In genomic region chr2:42767080-42767898, GRCh38 we compare ENCODE assay signal across 22 cellular contexts. TPM values are rescaled to one million over a fixed set of nuclear protein-coding genes. Genes with fewer than 3 reads are reported as not detected.
"Had no signal": no experiment of that assay in that cellular context is flagged by ENCODE, and none has a peak within 500 bp of the region (broad histone marks: within the 10 kb centered on the region; RNA-seq: fewer than 3 reads in every experiment).

No MANE protein-coding gene starts in this region.

- FAIRE-seq: colon, endometrium, frontal cortex, kidney, TTC549 had no signal

- H3K27me3 Mint-ChIP-seq: activated naive CD8-positive, alpha-beta T cell treated with anti-CD3 and anti-CD28 coated beads for 36 hours had no signal

- H3K4me1 ChIP-seq: left ventricle myocardium inferior, parathyroid adenoma, transverse colon had no signal

- H3K9ac ChIP-seq: parathyroid adenoma had no signal

- H3K27ac Mint-ChIP-seq: activated naive CD8-positive, alpha-beta T cell treated with anti-CD3 and anti-CD28 coated beads for 36 hours; T-helper 2 cell treated with Interferon-gamma antibody and Interleukin-4, amounts not matched to agents 5 μg/mL and 100 μg/mL, for 36 hours had no signal

- H3K27ac ChIP-seq: cardiac muscle cell, left ventricle myocardium inferior, parathyroid adenoma, sigmoid colon, transverse colon had no signal

- H3K36me3 Mint-ChIP-seq: activated naive CD8-positive, alpha-beta T cell treated with anti-CD3 and anti-CD28 coated beads for 36 hours had no signal

- DNase-seq: activated CD4-positive, alpha-beta T cell treated with anti-CD3 and anti-CD28 coated beads, Interleukin-2, amount 50 U/mL, for 4 hours; activated gamma-delta T cell treated with Interleukin-2 at 50 U/mL for 16 hours; activated naive CD8-positive, alpha-beta T cell treated with anti-CD3 and anti-CD28 coated beads for 36 hours; amniotic stem cell; erythroblast; head of caudate nucleus; kidney; left ventricle myocardium inferior; mammary epithelial cell; stimulated activated CD4-positive, alpha-beta T cell treated with anti-CD3 and anti-CD28 coated beads, Interleukin-4, amount 100 ng/mL, for 4 hours; stimulated activated naive CD4-positive, alpha-beta T cell; substantia nigra; transverse colon had no signal

- H3K4me3 Mint-ChIP-seq: activated naive CD8-positive, alpha-beta T cell treated with anti-CD3 and anti-CD28 coated beads for 36 hours; T-helper 2 cell treated with Interferon-gamma antibody and Interleukin-4, amounts not matched to agents 5 μg/mL and 100 μg/mL, for 36 hours had no signal

- H2AFZ ChIP-seq: parathyroid adenoma had no signal

- H3K4me3 ChIP-seq: cardiac muscle cell, left ventricle myocardium inferior, sigmoid colon, transverse colon had no signal

- H3K9me3 ChIP-seq: left ventricle myocardium inferior, sigmoid colon, transverse colon had no signal

- H3K27me3 ChIP-seq: cardiac muscle cell, sigmoid colon, transverse colon had no signal

- H3K36me3 ChIP-seq: cardiac muscle cell, left ventricle myocardium inferior, sigmoid colon, transverse colon had no signal

- H3K4me1 Mint-ChIP-seq: activated naive CD8-positive, alpha-beta T cell treated with anti-CD3 and anti-CD28 coated beads for 36 hours had no signal

- H3K79me2 ChIP-seq: parathyroid adenoma had no signal

- H3K9me3 Mint-ChIP-seq: activated naive CD8-positive, alpha-beta T cell treated with anti-CD3 and anti-CD28 coated beads for 36 hours; T-helper 2 cell treated with Interferon-gamma antibody and Interleukin-4, amounts not matched to agents 5 μg/mL and 100 μg/mL, for 36 hours had no signal

RNA-seq across cellular contexts. Expression of gene OXER1, which starts 3.4 kb away (rescaled TPM):
- total RNA-seq: activated CD8-positive, alpha-beta memory T cell treated with anti-CD3 and anti-CD28 coated beads for 36 hours; frontal cortex had no signal
- polyA plus RNA-seq: mammary epithelial cell had no signal

RNA-seq across cellular contexts. Expression of gene HAAO, which starts 25.1 kb away (rescaled TPM):
- polyA plus RNA-seq: mammary epithelial cell had no signal
